In genomic region chr7:105141068-105141467, GRCh38 we compare ENCODE assay signal across 8 cellular contexts.
DNase-seq lines count a peak whose midpoint lies in the region; ATAC-seq, FAIRE-seq and TF ChIP-seq lines count a peak whose summit lies in the region.

No MANE protein-coding gene starts in this region.

- H3K4me2 ChIP-seq in astrocyte (ENCODE audit: low read length), result no peak overlapping the region
- no peak overlapping the region for H3K4me2 ChIP-seq in HepG2 (ENCODE audit: low read depth, low read length)

- H3K4me3 Mint-ChIP-seq in astrocyte (ENCODE audit: unreplicated experiment), result no peak overlapping the region

- WGBS in HepG2 (ENCODE audit: low lambda C conversion rate), result 90% methylated on average over 4 of the region's 6 CpGs

- no peak overlapping the region for H3K27ac Mint-ChIP-seq in astrocyte (ENCODE audit: unreplicated experiment)

- BruUV-seq in HepG2 (replicated peaks; lab: Mats Ljungman, UMichigan), result no TSS peak

- TF ChIP-seq RAD21 in HepG2 (CRISPR knock-in tag; IDR thresholded peaks at IDR 0.05), result no peak

- H2AFZ ChIP-seq in astrocyte (ENCODE audit: low read depth, low read length), result no peak overlapping the region
- H2AFZ ChIP-seq in HepG2 (ENCODE audit: low read length), result no peak overlapping the region

- TF ChIP-seq CTCF in D721Med (IDR thresholded peaks at IDR 0.05; ENCODE audit: insufficient read depth, missing control alignments), result peak; percentile 50
- peak; percentile 36 for TF ChIP-seq CTCF in astrocyte (IDR thresholded peaks at IDR 0.05; ENCODE audit: insufficient read depth, low read depth, low read length)
- no peak for TF ChIP-seq CTCF in HepG2 (CRISPR knock-in tag; IDR thresholded peaks at IDR 0.05)

- H4K20me1 ChIP-seq in astrocyte (ENCODE audit: insufficient read depth, low read length) (peaks cover 38% of the 10 kb centered on the region), HepG2 (ENCODE audit: insufficient read depth, low read length) (no peaks in the 10 kb centered on the region)

- H3K4me3 ChIP-seq in astrocyte (ENCODE audit: insufficient read depth, low read depth, low read length) (no peak overlapping the region), HepG2 (replicated peaks in 1 of 3; ENCODE audit: insufficient read depth in 1 of 3, low read depth in 2 of 3, low read length in 3 of 3) (no peak overlapping the region)

- no peaks in the 10 kb centered on the region for H3K9me3 Mint-ChIP-seq in astrocyte (ENCODE audit: unreplicated experiment)

- no peak for TF ChIP-seq POLR2A in HepG2 (IDR thresholded peaks at IDR 0.05; ENCODE audit: insufficient read depth in 1 of 2, low read depth in 2 of 2, low read length in 2 of 2)

- H3K79me2 ChIP-seq in astrocyte (ENCODE audit: insufficient read depth, low read length) (no peaks in the 10 kb centered on the region), HepG2 (ENCODE audit: insufficient read depth, low read length) (no peaks in the 10 kb centered on the region)

- in situ Hi-C loops in HepG2 (cut with HindIII; ENCODE audit: extremely low pct_ligation_motif_present, low pct_unique_long_range_greater_than_20kb), result no loop called here

- POLR2A ChIA-PET in HepG2 (lab: Yijun Ruan, JAX), result no interaction called here

- H3K27ac ChIP-seq in astrocyte (ENCODE audit: low read depth, low read length) (no peak overlapping the region), HepG2 (ENCODE audit: extremely low read length, insufficient read depth, low read length) (no peak overlapping the region)

- H3K4me1 Mint-ChIP-seq in astrocyte (ENCODE audit: low read depth, unreplicated experiment), result peaks cover 2% of the 10 kb centered on the region

- peaks cover 23% of the 10 kb centered on the region for H3K36me3 Mint-ChIP-seq in astrocyte (ENCODE audit: low read depth, unreplicated experiment)

- DNase-seq in D721Med (ENCODE audit: insufficient read length, low spot score), result peak; percentile 24
- peak; percentile 44 for DNase-seq in HuH-7.5 (ENCODE audit: low spot score)
- peak; percentile 67 for DNase-seq in astrocyte (ENCODE audit: low read depth)
- DNase-seq in HepG2 (ENCODE audit: low spot score), result peak; percentile 21
- no peak for DNase-seq in stimulated activated naive CD4-positive, alpha-beta T cell treated with Interleukin-2 at 50 U/mL for 16 hours (lab: John Stamatoyannopoulos, UW)
- DNase-seq in DMS153 treated with DMSO at 0.1 percent for 48 hours (lab: John Stamatoyannopoulos, UW; ENCODE audit: unreplicated experiment), result no peak
- DNase-seq in amniotic stem cell (lab: John Stamatoyannopoulos, UW), result no peak
- no peak for DNase-seq in foreskin melanocyte

- TF ChIP-seq EP300 in HepG2 (IDR thresholded peaks at IDR 0.05; ENCODE audit: low read depth in 2 of 2, low read length in 2 of 2) (no peak), HepG2 (CRISPR knock-in tag; IDR thresholded peaks at IDR 0.05; ENCODE audit: borderline replicate concordance) (no peak)

- ATAC-seq in HepG2, result peak; percentile 82

- H3K4me1 ChIP-seq in astrocyte (ENCODE audit: insufficient read depth, low read length), result no peaks in the 10 kb centered on the region
- peaks cover 5% of the 10 kb centered on the region for H3K4me1 ChIP-seq in HepG2 (ENCODE audit: insufficient read depth, low read length)

- H3K9me3 ChIP-seq in astrocyte (ENCODE audit: insufficient read depth, low read depth, low read length), result no peaks in the 10 kb centered on the region
- H3K9me3 ChIP-seq in HepG2 (ENCODE audit: low read length), result no peaks in the 10 kb centered on the region

- CTCF ChIA-PET in HepG2 (lab: Yijun Ruan, JAX; ENCODE audit: low intra/inter-chr PET ratio, low total read pairs), result no interaction called here

- no peak overlapping the region for H3K9ac ChIP-seq in astrocyte (ENCODE audit: low read length)
- H3K9ac ChIP-seq in HepG2 (ENCODE audit: insufficient read depth, low read depth, low read length), result no peak overlapping the region

- H3K27me3 ChIP-seq in astrocyte (ENCODE audit: insufficient read depth, low read length) (no peaks in the 10 kb centered on the region), HepG2 (ENCODE audit: control insufficient read depth in 1 of 2, insufficient read depth in 2 of 2, low read length in 2 of 2) (no peaks in the 10 kb centered on the region)

- FAIRE-seq in D721Med (lab: Jason Lieb, UNC) (no peak), astrocyte (lab: Jason Lieb, UNC) (no peak), HepG2 (lab: Jason Lieb, UNC) (peak; percentile 51)

- no peaks in the 10 kb centered on the region for H3K27me3 Mint-ChIP-seq in astrocyte (ENCODE audit: low read depth, unreplicated experiment)

- intact Hi-C loops in HepG2 (cut with micrococcal nuclease; ENCODE audit: unreplicated experiment), result loop anchor here (5.0 to 10.0 kb wide), 2 partner anchors 54 to 196 kb away; no protein-coding TSS in a partner anchor

- peaks cover 7% of the 10 kb centered on the region for H3K36me3 ChIP-seq in astrocyte (ENCODE audit: insufficient read depth, low read length)
- peaks cover 12 to 40% of the 10 kb centered on the region in 2 experiments for H3K36me3 ChIP-seq in HepG2 (replicated peaks in 1 of 2; ENCODE audit: control insufficient read depth in 1 of 2, insufficient read depth in 2 of 2, low read length in 2 of 2)

TF ChIP-seq in HepG2, 621 proteins besides CTCF, POLR2A, EP300 and RAD21:
- TF ChIP-seq NFRKB (IDR thresholded peaks at IDR 0.05) (no peak), SP1 (IDR thresholded peaks at IDR 0.05) (no peak), SP1 (CRISPR knock-in tag; IDR thresholded peaks at IDR 0.05) (no peak), STAG1 (CRISPR knock-in tag; IDR thresholded peaks at IDR 0.05) (peak; percentile 64), ZNF75D (CRISPR knock-in tag; IDR thresholded peaks at IDR 0.05; ENCODE audit: borderline replicate concordance) (no peak), ZNF234 (CRISPR knock-in tag; conservative IDR thresholded peaks at IDR 0.05) (no peak), ZNF12 (CRISPR knock-in tag; IDR thresholded peaks at IDR 0.05) (no peak), ZNF354B (CRISPR knock-in tag; IDR thresholded peaks at IDR 0.05) (no peak), ZNF451 (CRISPR knock-in tag; IDR thresholded peaks at IDR 0.05) (no peak), REXO4 (CRISPR knock-in tag; IDR thresholded peaks at IDR 0.05; ENCODE audit: borderline replicate concordance) (no peak), SMC3 (IDR thresholded peaks at IDR 0.05; ENCODE audit: low read length) (peak; percentile 56; the same call in 1 of the 2 replicates)

Comparison
In these comparisons a context has a peak if more than half of its experiments do, and no peak if none do; other contexts are left out.
1. DNase-seq: peak in D721Med (single experiment), HuH-7.5 (single experiment), astrocyte (single experiment) and HepG2 (single experiment); none in stimulated activated naive CD4-positive, alpha-beta T cell treated with Interleukin-2 at 50 U/mL for 16 hours (single experiment), DMS153 treated with DMSO at 0.1 percent for 48 hours (single experiment), amniotic stem cell (single experiment) and foreskin melanocyte (single experiment).